10 cellular contexts compared by ENCODE assay signal in the genomic region with DNA sequence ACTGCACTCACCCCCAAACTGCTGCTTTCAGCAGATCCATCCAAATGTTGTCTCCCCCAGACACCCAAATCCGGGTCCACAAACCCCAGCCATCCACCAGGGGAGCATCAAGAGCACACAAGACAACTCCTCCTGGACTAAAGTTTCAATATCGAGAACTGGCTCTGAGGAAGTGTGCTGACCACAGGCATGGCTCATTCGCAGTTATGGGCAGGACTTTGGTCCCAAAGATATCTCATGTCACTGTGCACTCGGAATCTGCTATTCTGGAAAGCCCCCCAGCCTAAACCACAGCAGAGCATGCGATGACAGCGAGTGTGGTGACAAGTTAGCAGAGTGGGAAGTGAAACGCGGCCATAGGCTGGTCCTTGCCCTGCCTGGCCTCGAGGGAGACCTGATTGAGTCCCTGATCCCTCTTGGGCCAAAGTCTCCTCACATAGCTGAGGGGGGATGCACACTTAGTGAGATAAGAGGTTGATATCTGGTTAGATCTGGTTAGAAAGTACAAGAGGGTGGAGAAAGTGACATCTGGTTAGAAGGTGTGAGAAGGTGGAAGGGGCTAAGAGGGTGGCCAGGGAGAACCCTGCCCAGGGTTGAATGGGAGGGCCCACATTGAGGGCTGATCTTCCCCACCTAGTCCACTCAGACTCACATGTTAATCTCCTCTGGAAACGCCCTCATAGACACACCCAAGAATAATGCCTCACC.
DNase-seq lines count a peak whose midpoint lies in the region; ATAC-seq and TF ChIP-seq lines count a peak whose summit lies in the region.
"Had no signal": no experiment of that assay in that cellular context is flagged by ENCODE, and none has a peak within 500 bp of the region (broad histone marks: within the 10 kb centered on the region; RNA-seq: fewer than 3 reads in every experiment).

No MANE protein-coding gene starts in this region.

- CTCF ChIA-PET in activated naive CD4-positive, alpha-beta T cell treated with anti-CD3 and anti-CD28 coated beads, Interleukin-2, amount 10 ng/mL, durations not matched to agents 7 days and 5 days (lab: Charles Lee) = no interaction called here
- CTCF ChIA-PET in activated B cell treated with CpG ODN at 0.5 μM for 24 hours (lab: Charles Lee) = no interaction called here
- CTCF ChIA-PET in PC-3 (lab: Charles Lee) = no interaction called here
- CTCF ChIA-PET in A673 (lab: Charles Lee) = no interaction called here

- H3K9me3 Mint-ChIP-seq in activated naive CD4-positive, alpha-beta T cell treated with anti-CD3 and anti-CD28 coated beads, Interleukin-2, amount 10 ng/mL, durations not matched to agents 7 days and 5 days = no peaks in the 10 kb centered on the region
- H3K9me3 Mint-ChIP-seq in activated B cell treated with CpG ODN at 0.5 μM for 24 hours = peaks cover 8% of the 10 kb centered on the region
- peaks cover 7% of the 10 kb centered on the region for H3K9me3 Mint-ChIP-seq in type B pancreatic cell

- H3K9me2 ChIP-seq in PC-3 (replicated peaks; ENCODE audit: low read length) = no peaks in the 10 kb centered on the region

- BruUV-seq in PC-3 (replicated peaks; lab: Mats Ljungman, UMichigan) (no TSS peak), A673 (replicated peaks; lab: Mats Ljungman, UMichigan) (no TSS peak)

- H3F3A ChIP-seq in PC-3 (ENCODE audit: low read length, unreplicated experiment) = peaks cover 4% of the 10 kb centered on the region

- H3K9me3 ChIP-seq in PC-3 (ENCODE audit: low read length) (0 out of 2 replicates have a peak, but pooled peaks cover 7% of the 10 kb centered on the region), A673 (ENCODE audit: low read depth, low read length, poor library complexity, severe bottlenecking) (no peaks in the 10 kb centered on the region)
- H3K9me3 ChIP-seq: Peyer's patch had no signal

- H3K27ac ChIP-seq in PC-3 (ENCODE audit: low read length) = no peak overlapping the region
- no peak overlapping the region for H3K27ac ChIP-seq in A673 (ENCODE audit: low read depth, low read length, poor library complexity, severe bottlenecking)
- H3K27ac ChIP-seq: BLaER1, Peyer's patch had no signal

- ATAC-seq in HG03103 (IDR thresholded peaks at IDR 0.05; ENCODE audit: low read depth, unreplicated experiment) = peak; percentile 42
- peak; percentile 50 for ATAC-seq in activated B cell treated with CpG ODN at 0.5 μM for 24 hours (ENCODE audit: low read depth)
- no peak for ATAC-seq in GM21526 (IDR thresholded peaks at IDR 0.05; ENCODE audit: low FRiP score, unreplicated experiment)
- ATAC-seq in PC-3 = no peak

- no peak overlapping the region for H3K4me2 ChIP-seq in PC-3 (ENCODE audit: low read length)
- H3K4me2 ChIP-seq: BLaER1 had no signal

- H3K4me3 Mint-ChIP-seq in activated naive CD4-positive, alpha-beta T cell treated with anti-CD3 and anti-CD28 coated beads, Interleukin-2, amount 10 ng/mL, durations not matched to agents 7 days and 5 days = no peak overlapping the region
- H3K4me3 Mint-ChIP-seq in activated B cell treated with CpG ODN at 0.5 μM for 24 hours (no peak overlapping the region), type B pancreatic cell (no peak overlapping the region)

- H3K4me3 ChIP-seq in PC-3 (ENCODE audit: low read length) (no peak overlapping the region), A673 (ENCODE audit: low read depth, low read length, poor library complexity, severe bottlenecking) (no peak overlapping the region)
- H3K4me3 ChIP-seq: BLaER1, Peyer's patch had no signal

- TF ChIP-seq CTCF in activated B cell treated with CpG ODN at 0.5 μM for 24 hours (IDR thresholded peaks at IDR 0.05) = no peak
- no peak for TF ChIP-seq CTCF in type B pancreatic cell (conservative IDR thresholded peaks at IDR 0.05)
- no peak for TF ChIP-seq CTCF in PC-3 (conservative IDR thresholded peaks at IDR 0.05; ENCODE audit: low read depth, low read length)
- TF ChIP-seq CTCF in A673 (conservative IDR thresholded peaks at IDR 0.05; ENCODE audit: low read depth, low read length) = no peak

- no peaks in the 10 kb centered on the region for H3K79me2 ChIP-seq in PC-3 (ENCODE audit: low read length)

- no peaks in the 10 kb centered on the region for H3K36me3 Mint-ChIP-seq in activated naive CD4-positive, alpha-beta T cell treated with anti-CD3 and anti-CD28 coated beads, Interleukin-2, amount 10 ng/mL, durations not matched to agents 7 days and 5 days
- H3K36me3 Mint-ChIP-seq in activated B cell treated with CpG ODN at 0.5 μM for 24 hours (ENCODE audit: low read depth) (no peaks in the 10 kb centered on the region), type B pancreatic cell (no peaks in the 10 kb centered on the region)

- peaks cover 6% of the 10 kb centered on the region; the same call in 1 of the 2 replicates for H3K36me3 ChIP-seq in PC-3 (ENCODE audit: low read depth, low read length)
- H3K36me3 ChIP-seq in A673 (ENCODE audit: insufficient read depth, low read length, poor library complexity, severe bottlenecking) = no peaks in the 10 kb centered on the region
- H3K36me3 ChIP-seq: BLaER1, Peyer's patch had no signal

- POLR2A ChIA-PET in activated B cell treated with CpG ODN at 0.5 μM for 24 hours (lab: Charles Lee) (no interaction called here), PC-3 (lab: Charles Lee; ENCODE audit: unreplicated experiment) (no interaction called here), A673 (lab: Charles Lee; ENCODE audit: low non-redundant PET) (no interaction called here)

- H3K27me3 ChIP-seq in PC-3 (ENCODE audit: low read length) (no peaks in the 10 kb centered on the region), A673 (replicated peaks; ENCODE audit: insufficient read depth, low read depth, low read length, poor library complexity) (no peaks in the 10 kb centered on the region)
- H3K27me3 ChIP-seq: BLaER1, Peyer's patch had no signal

- intact Hi-C loops in activated B cell treated with CpG ODN at 0.5 μM for 24 hours (cut with micrococcal nuclease) (no loop called here), PC-3 (cut with micrococcal nuclease) (no loop called here), A673 (cut with micrococcal nuclease; ENCODE audit: unreplicated experiment) (no loop called here)

- H4K20me1 ChIP-seq in PC-3 (ENCODE audit: low read length) = no peaks in the 10 kb centered on the region
- H4K20me1 ChIP-seq: BLaER1 had no signal

- peaks cover 52% of the 10 kb centered on the region for H3K27me3 Mint-ChIP-seq in activated naive CD4-positive, alpha-beta T cell treated with anti-CD3 and anti-CD28 coated beads, Interleukin-2, amount 10 ng/mL, durations not matched to agents 7 days and 5 days
- H3K27me3 Mint-ChIP-seq in activated B cell treated with CpG ODN at 0.5 μM for 24 hours = peaks cover 10% of the 10 kb centered on the region
- H3K27me3 Mint-ChIP-seq in type B pancreatic cell = peaks cover 26% of the 10 kb centered on the region

- no peaks in the 10 kb centered on the region for H3K4me1 Mint-ChIP-seq in activated naive CD4-positive, alpha-beta T cell treated with anti-CD3 and anti-CD28 coated beads, Interleukin-2, amount 10 ng/mL, durations not matched to agents 7 days and 5 days
- H3K4me1 Mint-ChIP-seq in activated B cell treated with CpG ODN at 0.5 μM for 24 hours (no peaks in the 10 kb centered on the region), type B pancreatic cell (ENCODE audit: unreplicated experiment) (peaks cover 10% of the 10 kb centered on the region)

- DNase-seq in activated naive CD4-positive, alpha-beta T cell treated with anti-CD3 and anti-CD28 coated beads, Interleukin-2, amount 10 ng/mL, durations not matched to agents 7 days and 5 days = peak; percentile 16
- DNase-seq in activated naive CD4-positive, alpha-beta T cell treated with anti-CD3 and anti-CD28 coated beads, Interleukin-2, amount 50 U/mL, for 16 hours = no peak
- DNase-seq in activated B cell treated with CpG ODN at 0.5 μM for 24 hours (no peak), type B pancreatic cell (ENCODE audit: extremely low spot score, unreplicated experiment) (peak; percentile 37), PC-3 (no peak), A673 (ENCODE audit: low spot score) (no peak)

- no peak overlapping the region for H3K27ac Mint-ChIP-seq in activated naive CD4-positive, alpha-beta T cell treated with anti-CD3 and anti-CD28 coated beads, Interleukin-2, amount 10 ng/mL, durations not matched to agents 7 days and 5 days
- H3K27ac Mint-ChIP-seq in activated B cell treated with CpG ODN at 0.5 μM for 24 hours (no peak overlapping the region), type B pancreatic cell (no peak overlapping the region)

- H3K9ac ChIP-seq in PC-3 (ENCODE audit: low read length) = no peak overlapping the region
- H3K9ac ChIP-seq: BLaER1 had no signal

- H3K4me1 ChIP-seq in PC-3 (ENCODE audit: insufficient read depth, low read length) = peaks cover 50% of the 10 kb centered on the region
- H3K4me1 ChIP-seq in A673 (ENCODE audit: insufficient read depth, low read length, poor library complexity, severe bottlenecking) = peaks cover 6% of the 10 kb centered on the region

- H2AFZ ChIP-seq in PC-3 (ENCODE audit: low read length) = no peak overlapping the region

Comparison
In these comparisons a context has a peak if more than half of its experiments do, and no peak if none do; other contexts are left out.
1. DNase-seq: peak in activated naive CD4-positive, alpha-beta T cell treated with anti-CD3 and anti-CD28 coated beads, Interleukin-2, amount 10 ng/mL, durations not matched to agents 7 days and 5 days (single experiment) and type B pancreatic cell (single experiment); none in activated naive CD4-positive, alpha-beta T cell treated with anti-CD3 and anti-CD28 coated beads, Interleukin-2, amount 50 U/mL, for 16 hours (single experiment), activated B cell treated with CpG ODN at 0.5 μM for 24 hours (single experiment), PC-3 (single experiment) and A673 (single experiment).
2. ATAC-seq: peak in HG03103 (single experiment) and activated B cell treated with CpG ODN at 0.5 μM for 24 hours (single experiment); none in GM21526 (single experiment) and PC-3 (single experiment).